8 cellular contexts compared by ENCODE assay signal in the genomic region with DNA sequence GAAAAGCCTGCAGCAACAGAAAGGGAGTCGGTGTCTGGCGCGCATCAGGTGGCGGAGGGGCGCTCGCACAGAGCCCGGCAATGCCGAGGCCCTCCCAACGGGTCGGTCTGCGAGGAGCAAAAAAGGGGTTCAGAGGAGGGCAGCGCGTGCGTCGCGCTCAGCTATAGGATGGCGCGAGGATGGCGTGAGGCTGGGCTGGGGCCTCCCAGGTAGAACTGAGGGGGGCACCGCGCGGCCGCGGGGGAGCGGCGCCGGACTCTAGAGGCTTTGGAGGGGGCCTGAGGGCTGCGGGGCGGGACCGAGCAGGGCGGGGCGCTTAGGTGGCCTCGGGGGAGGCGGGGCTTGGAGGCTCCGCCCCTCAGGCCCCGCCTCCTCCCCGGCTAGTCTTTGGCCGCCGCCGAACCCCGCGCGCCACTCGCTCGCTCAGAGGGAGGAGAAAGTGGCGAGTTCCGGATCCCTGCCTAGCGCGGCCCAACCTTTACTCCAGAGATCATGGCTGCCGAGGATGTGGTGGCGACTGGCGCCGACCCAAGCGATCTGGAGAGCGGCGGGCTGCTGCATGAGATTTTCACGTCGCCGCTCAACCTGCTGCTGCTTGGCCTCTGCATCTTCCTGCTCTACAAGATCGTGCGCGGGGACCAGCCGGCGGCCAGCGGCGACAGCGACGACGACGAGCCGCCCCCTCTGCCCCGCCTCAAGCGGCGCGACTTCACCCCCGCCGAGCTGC. TPM values are rescaled to one million over a fixed set of nuclear protein-coding genes. Genes with fewer than 3 reads are reported as not detected.
A peak's percentile ranks its signal among the peaks of the same experiment; 100 is the strongest.
DNase-seq lines count a peak whose midpoint lies in the region; ATAC-seq and TF ChIP-seq lines count a peak whose summit lies in the region.

Gene PGRMC1, plus strand, starts transcription at position 414 of the 727 bp plus-strand sequence. Its CDS starts 79 bp downstream, at position 493.

- ATAC-seq in GM19023 (IDR thresholded peaks at IDR 0.05; ENCODE audit: unreplicated experiment) (peak; percentile 93), HG03196 (IDR thresholded peaks at IDR 0.05; ENCODE audit: unreplicated experiment) (peak; percentile 95), left lung (peak; percentile 96)

- no peaks in the 10 kb centered on the region for H3K9me3 Mint-ChIP-seq in dendritic cell treated with granulocyte-macrophage colony-stimulating factor and Interleukin-4, amounts not matched to agents 40 ng/mL and 50 ng/mL, for 4 days

- no peaks in the 10 kb centered on the region for H3K9me3 ChIP-seq in left lung

- peaks cover 13% of the 10 kb centered on the region for H3K27me3 Mint-ChIP-seq in dendritic cell treated with granulocyte-macrophage colony-stimulating factor and Interleukin-4, amounts not matched to agents 40 ng/mL and 50 ng/mL, for 4 days

- peaks cover 33% of the 10 kb centered on the region for H3K4me1 Mint-ChIP-seq in dendritic cell treated with granulocyte-macrophage colony-stimulating factor and Interleukin-4, amounts not matched to agents 40 ng/mL and 50 ng/mL, for 4 days (ENCODE audit: low read depth)

- peak within 1 kb of the TSS; percentile 49 to 65 for H3K4me3 ChIP-seq in left lung

- peak within 1 kb of the TSS; percentile 81 to 84 for H3K27ac ChIP-seq in left lung

- H3K4me1 ChIP-seq in left lung = no peaks in the 10 kb centered on the region

- no peak for TF ChIP-seq CTCF in left lung (IDR thresholded peaks at IDR 0.05)

- peak within 1 kb of the TSS; percentile 88 for H3K27ac Mint-ChIP-seq in dendritic cell treated with granulocyte-macrophage colony-stimulating factor and Interleukin-4, amounts not matched to agents 40 ng/mL and 50 ng/mL, for 4 days

- intact Hi-C loops in dendritic cell treated with granulocyte-macrophage colony-stimulating factor and Interleukin-4, amounts not matched to agents 40 ng/mL and 50 ng/mL, for 4 days (cut with micrococcal nuclease) = no loop called here
- intact Hi-C loops in left lung (cut with DNase I) = no loop called here

- H3K36me3 ChIP-seq in left lung = no peaks in the 10 kb centered on the region

- H3K36me3 Mint-ChIP-seq in dendritic cell treated with granulocyte-macrophage colony-stimulating factor and Interleukin-4, amounts not matched to agents 40 ng/mL and 50 ng/mL, for 4 days (ENCODE audit: low read depth) = peaks cover 16% of the 10 kb centered on the region

- peak; percentile 87 for DNase-seq in AG20443 (ENCODE audit: low spot score)
- peak; percentile 57 for DNase-seq in NCI-H510A treated with DMSO at 0.1 percent for 48 hours (lab: John Stamatoyannopoulos, UW)
- DNase-seq in activated CD4-positive, alpha-beta T cell treated with anti-CD3 and anti-CD28 coated beads, Interleukin-2, amount 50 U/mL, for 1 hour = peak; percentile 72
- peak; percentile 85 to 93 for DNase-seq in left lung
- DNase-seq in stimulated activated CD4-positive, alpha-beta T cell treated with anti-CD3 and anti-CD28 coated beads, Interleukin-2, amount 100 ng/mL, for 48 hours = peak; percentile 49 to 64

- H3K4me3 Mint-ChIP-seq in dendritic cell treated with granulocyte-macrophage colony-stimulating factor and Interleukin-4, amounts not matched to agents 40 ng/mL and 50 ng/mL, for 4 days = peak within 1 kb of the TSS; percentile 88

- no peaks in the 10 kb centered on the region for H3K27me3 ChIP-seq in left lung

RNA-seq across cellular contexts. Expression of gene PGRMC1, which starts in this region (rescaled TPM):
- 10 to 100 TPM; 91.9 to 96.6 TPM for total RNA-seq in left lung

Comparison
In these comparisons a context has a peak if more than half of its experiments do, and no peak if none do; other contexts are left out.
1. Peak in every context shown above with its lines: DNase-seq, ATAC-seq, H3K4me3 ChIP-seq and H3K27ac ChIP-seq.